Comparison of ENCODE assay signal across 11 cellular contexts in genomic region chr10:103890688-103891087, GRCh38. TPM values are rescaled to one million over a fixed set of nuclear protein-coding genes. Genes with fewer than 3 reads are reported as not detected.
DNase-seq lines count a peak whose midpoint lies in the region; ATAC-seq and TF ChIP-seq lines count a peak whose summit lies in the region.
"Had no signal": no experiment of that assay in that cellular context is flagged by ENCODE, and none has a peak within 500 bp of the region (broad histone marks: within the 10 kb centered on the region; RNA-seq: fewer than 3 reads in every experiment).

No MANE protein-coding gene starts in this region.

- H3K4me1 Mint-ChIP-seq in CD14-positive monocyte (peaks cover 29% of the 10 kb centered on the region), HFFc6 (ENCODE audit: low read depth) (peaks cover 61% of the 10 kb centered on the region)
- peaks cover 20 to 52% (median 40%) of the 10 kb centered on the region in 7 donors for H3K4me1 Mint-ChIP-seq in naive thymus-derived CD4-positive, alpha-beta T cell

- DNase-seq in CD14-positive monocyte (ENCODE audit: low spot score) (no peak), HFFc6 (no peak), breast epithelium (ENCODE audit: low spot score in 2 of 2) (no peak)
- DNase-seq in naive thymus-derived CD4-positive, alpha-beta T cell = no peak
- DNase-seq: hippocampal formation; posterior cingulate gyrus; stimulated activated CD4-positive, alpha-beta T cell treated with anti-CD3 and anti-CD28 coated beads, Interleukin-4, amount 100 ng/mL, for 1 hour; stimulated activated naive CD8-positive, alpha-beta T cell treated with anti-CD3 and anti-CD28 coated beads, Interleukin-15, amount 100 ng/mL, for 72 hours had no signal

- H3K27me3 ChIP-seq in breast epithelium = no peaks in the 10 kb centered on the region
- H3K27me3 ChIP-seq in naive thymus-derived CD4-positive, alpha-beta T cell (ENCODE audit: control insufficient read depth in 2 of 2, insufficient read depth in 2 of 2, low read length in 2 of 2) = no peaks in the 10 kb centered on the region

- POLR2A ChIA-PET in naive thymus-derived CD4-positive, alpha-beta T cell (lab: Charles Lee) = interaction anchor here (0.6 to 3.5 kb wide), 4 partner anchors 10 to 231 kb away, joined by 3 to 10 read pairs (median 4); partner anchors contain the start of gene SFR1

- peaks cover 66 to 77% of the 10 kb centered on the region in 2 donors for H3K36me3 Mint-ChIP-seq in CD14-positive monocyte
- no peaks in the 10 kb centered on the region for H3K36me3 Mint-ChIP-seq in HFFc6 (ENCODE audit: low read depth)
- H3K36me3 Mint-ChIP-seq in naive thymus-derived CD4-positive, alpha-beta T cell = peaks cover 8 to 53% (median 17%) of the 10 kb centered on the region in 5 donors

- no peaks in the 10 kb centered on the region for H3K9me3 Mint-ChIP-seq in CD14-positive monocyte
- H3K9me3 Mint-ChIP-seq in HFFc6 = no peaks in the 10 kb centered on the region
- H3K9me3 Mint-ChIP-seq in naive thymus-derived CD4-positive, alpha-beta T cell = no peaks in the 10 kb centered on the region
- H3K9me3 Mint-ChIP-seq: stimulated activated naive CD8-positive, alpha-beta T cell treated with anti-CD3 and anti-CD28 coated beads, Interleukin-15, amount 100 ng/mL, for 72 hours had no signal

- no peak for TF ChIP-seq POLR2A in breast epithelium (IDR thresholded peaks at IDR 0.05)

- intact Hi-C loops in CD14-positive monocyte (cut with micrococcal nuclease) = loop anchor here in 1 of 2 donors (10.0 kb wide), 1 partner anchor 314 kb away; no protein-coding TSS in a partner anchor
- intact Hi-C loops in breast epithelium (cut with DNase I; ENCODE audit: low total_unique reads) = no loop called here
- intact Hi-C loops in naive thymus-derived CD4-positive, alpha-beta T cell (cut with micrococcal nuclease) = no loop called here

- peak overlapping the region; percentile 75 to 87 for H3K27ac ChIP-seq in breast epithelium
- peak overlapping the region; percentile 17 for H3K27ac ChIP-seq in naive thymus-derived CD4-positive, alpha-beta T cell (ENCODE audit: low read depth, low read length)

- H3K27ac Mint-ChIP-seq in CD14-positive monocyte = peak overlapping the region in 6 of 7 donors; percentile 62 to 90 (median 73)
- peak overlapping the region; percentile 75; the same call in 1 of the 2 replicates for H3K27ac Mint-ChIP-seq in HFFc6
- peak overlapping the region in 7 of 9 donors; percentile 19 to 86 (median 60) for H3K27ac Mint-ChIP-seq in naive thymus-derived CD4-positive, alpha-beta T cell

- H3K27me3 Mint-ChIP-seq in CD14-positive monocyte (ENCODE audit: low read depth in 3 of 3) = peaks cover 0 to 2% (median 0%) of the 10 kb centered on the region in 3 donors
- H3K27me3 Mint-ChIP-seq in HFFc6 (ENCODE audit: insufficient read depth) = no peaks in the 10 kb centered on the region; the same call in 1 of the 2 replicates
- no peaks in the 10 kb centered on the region for H3K27me3 Mint-ChIP-seq in naive thymus-derived CD4-positive, alpha-beta T cell
- H3K27me3 Mint-ChIP-seq: stimulated activated naive CD8-positive, alpha-beta T cell treated with anti-CD3 and anti-CD28 coated beads, Interleukin-15, amount 100 ng/mL, for 72 hours had no signal

- H3K9me3 ChIP-seq in breast epithelium = no peaks in the 10 kb centered on the region
- H3K9me3 ChIP-seq in naive thymus-derived CD4-positive, alpha-beta T cell (ENCODE audit: control insufficient read depth in 2 of 3, low read length in 3 of 3) = no peaks in the 10 kb centered on the region

- H3K36me3 ChIP-seq in breast epithelium = no peaks in the 10 kb centered on the region
- peaks cover 11 to 79% (median 19%) of the 10 kb centered on the region in 3 experiments for H3K36me3 ChIP-seq in naive thymus-derived CD4-positive, alpha-beta T cell (ENCODE audit: control insufficient read depth in 2 of 3, insufficient read depth in 3 of 3, low read length in 3 of 3)

- peaks cover 0 to 8% of the 10 kb centered on the region in 2 donors for H3K4me1 ChIP-seq in breast epithelium
- peaks cover 5 to 19% of the 10 kb centered on the region in 2 donors for H3K4me1 ChIP-seq in naive thymus-derived CD4-positive, alpha-beta T cell (ENCODE audit: control insufficient read depth in 2 of 2, insufficient read depth in 2 of 2, low read length in 2 of 2)

- ATAC-seq in naive thymus-derived CD4-positive, alpha-beta T cell = no peak
- ATAC-seq in GM21447 (IDR thresholded peaks at IDR 0.05; ENCODE audit: unreplicated experiment) (no peak), GM18873 (IDR thresholded peaks at IDR 0.05; ENCODE audit: low FRiP score, unreplicated experiment) (no peak), GM21786 (IDR thresholded peaks at IDR 0.05; ENCODE audit: unreplicated experiment) (no peak)

- no peak overlapping the region for H3K4me3 Mint-ChIP-seq in CD14-positive monocyte
- H3K4me3 Mint-ChIP-seq in HFFc6 = no peak overlapping the region
- no peak overlapping the region for H3K4me3 Mint-ChIP-seq in naive thymus-derived CD4-positive, alpha-beta T cell
- H3K4me3 Mint-ChIP-seq: stimulated activated naive CD8-positive, alpha-beta T cell treated with anti-CD3 and anti-CD28 coated beads, Interleukin-15, amount 100 ng/mL, for 72 hours had no signal

- CTCF ChIA-PET in naive thymus-derived CD4-positive, alpha-beta T cell (lab: Charles Lee) = interaction anchor here (0.7 to 3.2 kb wide), 8 partner anchors 11 to 231 kb away, joined by 3 to 19 read pairs (median 6); partner anchors contain the start of gene SFR1

- no peak overlapping the region for H3K4me3 ChIP-seq in breast epithelium
- no peak overlapping the region for H3K4me3 ChIP-seq in naive thymus-derived CD4-positive, alpha-beta T cell (ENCODE audit: low read length)

- TF ChIP-seq CTCF in CD14-positive monocyte (IDR thresholded peaks at IDR 0.05) (no peak), HFFc6 (IDR thresholded peaks at IDR 0.05) (no peak), breast epithelium (IDR thresholded peaks at IDR 0.05) (no peak)

RNA-seq across cellular contexts. Expression of gene STN1, which starts 27.3 kb away (rescaled TPM):
- polyA plus RNA-seq in CD14-positive monocyte = 10 to 100 TPM; 35.9 to 37.4 TPM
- total RNA-seq in HFFc6 (2021; fragmentation: NEBNext Ultra II Directional; extraction: Animal tissue kit (Norgen Biotek cat#: 25700)) = 10 to 100 TPM; 12.1 to 15.6 (median 14.7) TPM
- total RNA-seq in breast epithelium = 10 to 100 TPM; 23.8 to 31.2 (median 25.2) TPM
- total RNA-seq in naive thymus-derived CD4-positive, alpha-beta T cell = 10 to 100 TPM; 28.8 to 42.6 (median 34.8) TPM
- polyA plus RNA-seq in naive thymus-derived CD4-positive, alpha-beta T cell = 10 to 100 TPM; 71.5 to 83.7 TPM

RNA-seq across cellular contexts. Expression of gene SH3PXD2A, which starts 35.3 kb away (rescaled TPM):
- polyA plus RNA-seq in CD14-positive monocyte = under 1 TPM; 0.01 to 0.05 TPM
- total RNA-seq in HFFc6 (2021; fragmentation: NEBNext Ultra II Directional; extraction: Animal tissue kit (Norgen Biotek cat#: 25700)) = 100 to 1,000 TPM in 2 of 6 experiments, 10 to 100 TPM in 4; 75.5 to 113 (median 81.1) TPM
- 10 to 100 TPM; 14.3 to 30.5 (median 14.7) TPM for total RNA-seq in breast epithelium
- 10 to 100 TPM in 3 of 5 experiments, 1 to 10 TPM in 2; 7.1 to 20.5 (median 15.7) TPM for total RNA-seq in naive thymus-derived CD4-positive, alpha-beta T cell
- polyA plus RNA-seq in naive thymus-derived CD4-positive, alpha-beta T cell = 1 to 10 TPM in 1 of 2 donors, under 1 TPM in 1; 0.54 to 1.0 TPM
